Comparison of ENCODE assay signal across 28 cellular contexts in genomic region chr22:17336061-17336460, GRCh38. TPM values are rescaled to one million over a fixed set of nuclear protein-coding genes. Genes with fewer than 3 reads are reported as not detected.
"Had no signal": no experiment of that assay in that cellular context is flagged by ENCODE, and none has a peak within 500 bp of the region (broad histone marks: within the 10 kb centered on the region; RNA-seq: fewer than 3 reads in every experiment).

No MANE protein-coding gene starts in this region.

- H3K27me3 Mint-ChIP-seq: activated naive CD4-positive, alpha-beta T cell treated with anti-CD3 and anti-CD28 coated beads, Interleukin-2, amount 50 U/mL, for 24 hours; activated naive CD8-positive, alpha-beta T cell treated with anti-CD3 and anti-CD28 coated beads, Interleukin-2, amount 50 U/mL, for 24 hours; stimulated activated naive CD8-positive, alpha-beta T cell treated with anti-CD3 and anti-CD28 coated beads, Interleukin-15, Interleukin-2, amounts not matched to agents 100 ng/mL and 50 ng/mL, for 24 hours had no signal

- ATAC-seq: activated CD8-positive, alpha-beta memory T cell treated with anti-CD3 and anti-CD28 coated beads, Interleukin-2, amount 10 ng/mL, durations not matched to agents 7 days and 5 days; activated CD8-positive, alpha-beta T cell treated with anti-CD3 and anti-CD28 coated beads, Interleukin-2, amount 10 ng/mL, durations not matched to agents 7 days and 5 days; activated naive CD8-positive, alpha-beta T cell treated with anti-CD3 and anti-CD28 coated beads, Interleukin-2, amount 50 U/mL, for 24 hours; effector memory CD8-positive, alpha-beta T cell; gastrocnemius medialis; left ventricle myocardium superior; psoas muscle; stimulated activated effector memory CD8-positive, alpha-beta T cell treated with anti-CD3 and anti-CD28 coated beads, Interleukin-12 subunit alpha, Interleukin-12 subunit beta, amount 100 ng/mL, for 72 hours; WTC11 had no signal

- H3K9me3 Mint-ChIP-seq: activated naive CD4-positive, alpha-beta T cell treated with anti-CD3 and anti-CD28 coated beads, Interleukin-2, amount 50 U/mL, for 24 hours; activated naive CD8-positive, alpha-beta T cell treated with anti-CD3 and anti-CD28 coated beads, Interleukin-2, amount 50 U/mL, for 24 hours; activated T-helper 2 cell treated with anti-CD3 and anti-CD28 coated beads, Interferon-gamma antibody, Interleukin-2, Interleukin-4, amounts not matched to agents 10 μg/mL and 5 μg/mL and 100 μg/mL, durations not matched to agents 14 hours and 24 hours and 36 hours; effector memory CD8-positive, alpha-beta T cell; naive B cell; nephron progenitor cell; stimulated activated effector memory CD8-positive, alpha-beta T cell treated with anti-CD3 and anti-CD28 coated beads, Interleukin-12 subunit alpha, Interleukin-12 subunit beta, amount 100 ng/mL, for 72 hours; stimulated activated naive CD8-positive, alpha-beta T cell treated with anti-CD3 and anti-CD28 coated beads, Interleukin-15, Interleukin-2, amounts not matched to agents 100 ng/mL and 50 ng/mL, for 24 hours; type B pancreatic cell; WTC11 had no signal

- H3K4me1 ChIP-seq: sigmoid colon had no signal

- H3K27me3 ChIP-seq: gastrocnemius medialis, ovary had no signal

- H3K36me3 ChIP-seq: gastrocnemius medialis, ovary, sigmoid colon had no signal

- DNase-seq: activated CD4-positive, alpha-beta T cell treated with anti-CD3 and anti-CD28 coated beads for 1 hour; activated CD8-positive, alpha-beta memory T cell treated with anti-CD3 and anti-CD28 coated beads, Interleukin-2, amount 10 ng/mL, durations not matched to agents 7 days and 5 days; activated CD8-positive, alpha-beta T cell treated with anti-CD3 and anti-CD28 coated beads, Interleukin-2, amount 10 ng/mL, durations not matched to agents 7 days and 5 days; activated naive CD8-positive, alpha-beta T cell treated with anti-CD3 and anti-CD28 coated beads, Interleukin-2, amount 50 U/mL, for 24 hours; activated T-cell treated with anti-CD3 and anti-CD28 coated beads, Interleukin-2, amount 50 U/mL, for 48 hours; amygdala; caudate nucleus; cortex of kidney; effector memory CD8-positive, alpha-beta T cell; erythroblast; gastrocnemius medialis; glutamatergic neuron; islet precursor cell; left ventricle myocardium superior; naive B cell; nephron progenitor cell; ovary; psoas muscle; sigmoid colon; small intestine; stimulated activated CD4-positive, alpha-beta T cell treated with anti-CD3 and anti-CD28 coated beads, Interleukin-4, amount 100 ng/mL, for 24 hours; substantia nigra had no signal

- H3K36me3 Mint-ChIP-seq: activated CD8-positive, alpha-beta memory T cell treated with anti-CD3 and anti-CD28 coated beads, Interleukin-2, amount 10 ng/mL, durations not matched to agents 7 days and 5 days; activated naive CD4-positive, alpha-beta T cell treated with anti-CD3 and anti-CD28 coated beads, Interleukin-2, amount 50 U/mL, for 24 hours; naive B cell; stimulated activated effector memory CD8-positive, alpha-beta T cell treated with anti-CD3 and anti-CD28 coated beads, Interleukin-12 subunit alpha, Interleukin-12 subunit beta, amount 100 ng/mL, for 72 hours; type B pancreatic cell; WTC11 had no signal

- H3K27ac Mint-ChIP-seq: activated CD8-positive, alpha-beta memory T cell treated with anti-CD3 and anti-CD28 coated beads, Interleukin-2, amount 10 ng/mL, durations not matched to agents 7 days and 5 days; activated CD8-positive, alpha-beta T cell treated with anti-CD3 and anti-CD28 coated beads, Interleukin-2, amount 10 ng/mL, durations not matched to agents 7 days and 5 days; activated naive CD4-positive, alpha-beta T cell treated with anti-CD3 and anti-CD28 coated beads, Interleukin-2, amount 50 U/mL, for 24 hours; activated naive CD8-positive, alpha-beta T cell treated with anti-CD3 and anti-CD28 coated beads, Interleukin-2, amount 50 U/mL, for 24 hours; activated T-helper 2 cell treated with anti-CD3 and anti-CD28 coated beads, Interferon-gamma antibody, Interleukin-2, Interleukin-4, amounts not matched to agents 10 μg/mL and 5 μg/mL and 100 μg/mL, durations not matched to agents 14 hours and 24 hours and 36 hours; effector memory CD8-positive, alpha-beta T cell; nephron progenitor cell; stimulated activated effector memory CD8-positive, alpha-beta T cell treated with anti-CD3 and anti-CD28 coated beads, Interleukin-12 subunit alpha, Interleukin-12 subunit beta, amount 100 ng/mL, for 72 hours; stimulated activated naive CD8-positive, alpha-beta T cell treated with anti-CD3 and anti-CD28 coated beads, Interleukin-15, Interleukin-2, amounts not matched to agents 100 ng/mL and 50 ng/mL, for 24 hours; type B pancreatic cell; WTC11 had no signal

- H3K4me3 ChIP-seq: gastrocnemius medialis, ovary, psoas muscle, sigmoid colon had no signal

- H3K9me3 ChIP-seq: gastrocnemius medialis, ovary, psoas muscle, sigmoid colon had no signal

- H3K27ac ChIP-seq: gastrocnemius medialis, ovary, psoas muscle, sigmoid colon had no signal

- H3K4me3 Mint-ChIP-seq: activated CD8-positive, alpha-beta memory T cell treated with anti-CD3 and anti-CD28 coated beads, Interleukin-2, amount 10 ng/mL, durations not matched to agents 7 days and 5 days; activated CD8-positive, alpha-beta T cell treated with anti-CD3 and anti-CD28 coated beads, Interleukin-2, amount 10 ng/mL, durations not matched to agents 7 days and 5 days; activated naive CD4-positive, alpha-beta T cell treated with anti-CD3 and anti-CD28 coated beads, Interleukin-2, amount 50 U/mL, for 24 hours; activated naive CD8-positive, alpha-beta T cell treated with anti-CD3 and anti-CD28 coated beads, Interleukin-2, amount 50 U/mL, for 24 hours; effector memory CD8-positive, alpha-beta T cell; nephron progenitor cell; stimulated activated effector memory CD8-positive, alpha-beta T cell treated with anti-CD3 and anti-CD28 coated beads, Interleukin-12 subunit alpha, Interleukin-12 subunit beta, amount 100 ng/mL, for 72 hours; stimulated activated naive CD8-positive, alpha-beta T cell treated with anti-CD3 and anti-CD28 coated beads, Interleukin-15, Interleukin-2, amounts not matched to agents 100 ng/mL and 50 ng/mL, for 24 hours; type B pancreatic cell; WTC11 had no signal

- H3K4me1 Mint-ChIP-seq: activated CD8-positive, alpha-beta memory T cell treated with anti-CD3 and anti-CD28 coated beads, Interleukin-2, amount 10 ng/mL, durations not matched to agents 7 days and 5 days; activated naive CD4-positive, alpha-beta T cell treated with anti-CD3 and anti-CD28 coated beads, Interleukin-2, amount 50 U/mL, for 24 hours; activated naive CD8-positive, alpha-beta T cell treated with anti-CD3 and anti-CD28 coated beads, Interleukin-2, amount 50 U/mL, for 24 hours; naive B cell; stimulated activated effector memory CD8-positive, alpha-beta T cell treated with anti-CD3 and anti-CD28 coated beads, Interleukin-12 subunit alpha, Interleukin-12 subunit beta, amount 100 ng/mL, for 72 hours had no signal

RNA-seq across cellular contexts. Expression of gene CECR2, which starts 33.2 kb away (rescaled TPM):
- total RNA-seq: activated CD8-positive, alpha-beta T cell treated with anti-CD3 and anti-CD28 coated beads, Interleukin-2, amount 10 ng/mL, durations not matched to agents 7 days and 5 days; activated T-helper 2 cell treated with anti-CD3 and anti-CD28 coated beads, Interferon-gamma antibody, Interleukin-2, Interleukin-4, amounts not matched to agents 10 μg/mL and 5 μg/mL and 100 μg/mL, durations not matched to agents 14 hours and 24 hours and 36 hours had no signal
